8 cellular contexts compared by ENCODE assay signal in the genomic region with DNA sequence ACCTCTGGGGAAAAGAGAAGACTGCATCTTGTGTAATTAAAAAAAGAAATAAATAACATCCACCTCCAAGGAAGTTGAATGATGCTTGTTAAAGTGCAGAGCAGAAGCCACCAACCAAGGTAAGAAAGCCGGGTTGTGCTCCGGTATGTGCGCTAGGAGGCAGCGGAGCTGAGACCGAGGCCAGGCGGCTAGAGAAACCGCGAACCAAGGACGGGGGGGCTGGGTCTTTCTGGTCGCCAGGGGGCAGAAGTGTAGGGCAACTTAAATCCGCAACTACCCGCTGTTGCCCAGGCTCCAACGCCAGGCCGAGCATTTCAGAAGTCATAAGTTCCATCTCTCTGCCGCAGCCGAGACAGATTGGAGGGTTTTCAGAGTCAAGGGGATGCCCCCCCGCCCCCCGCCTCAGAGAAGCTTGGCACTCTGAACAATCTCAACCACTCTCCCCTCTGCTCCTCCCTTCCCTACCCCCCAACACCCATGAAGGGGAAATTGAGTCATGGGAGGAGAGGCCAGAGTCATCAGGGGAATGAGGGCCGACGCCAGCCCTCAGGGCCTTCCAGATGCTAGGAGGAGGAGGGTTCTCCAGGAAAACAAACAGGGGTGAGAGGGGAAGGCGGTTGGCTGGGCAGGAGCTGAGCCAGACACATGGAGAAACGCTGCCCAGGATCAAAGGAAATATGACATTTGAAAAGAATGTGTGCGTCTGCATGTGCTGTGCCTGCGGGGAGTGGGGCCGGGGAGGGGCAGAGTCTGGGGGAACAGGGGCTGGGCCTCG. TPM values are rescaled to one million over a fixed set of nuclear protein-coding genes. Genes with fewer than 3 reads are reported as not detected.
DNase-seq lines count a peak whose midpoint lies in the region; ATAC-seq, FAIRE-seq and TF ChIP-seq lines count a peak whose summit lies in the region.

No MANE protein-coding gene starts in this region.

- H3K27me3 ChIP-seq in Loucy (ENCODE audit: insufficient read depth, low read length, poor library complexity, severe bottlenecking) (no peaks in the 10 kb centered on the region), pancreas (no peaks in the 10 kb centered on the region), transverse colon (peaks cover 16% of the 10 kb centered on the region)

- in situ Hi-C loops in transverse colon (cut with MboI; ENCODE audit: low pct_ligation_motif_present in 1 of 4, low pct_unique_long_range_greater_than_20kb in 1 of 4, low sequenced_read_pairs in 3 of 4): loop anchor here in 2 of 4 donors (10.0 kb wide), 1 partner anchor 69 kb away; no protein-coding TSS in a partner anchor

- WGBS in pancreas, 2 donors: 1 to 2% methylated on average over 26 of the region's 26 CpGs
- WGBS in transverse colon (ENCODE audit: low coverage in 1 of 2), 2 donors: 2 to 8% methylated on average over 9 to 26 of the region's 26 CpGs

- no peaks in the 10 kb centered on the region for H3K9me3 ChIP-seq in Loucy (ENCODE audit: insufficient read depth, low read depth, low read length)
- no peaks in the 10 kb centered on the region for H3K9me3 ChIP-seq in SK-N-MC (ENCODE audit: low read depth, low read length)
- H3K9me3 ChIP-seq in pancreas: no peaks in the 10 kb centered on the region
- no peaks in the 10 kb centered on the region for H3K9me3 ChIP-seq in transverse colon

- H3K9ac ChIP-seq in Loucy (ENCODE audit: low read depth, low read length, poor library complexity, severe bottlenecking) (peak overlapping the region; percentile 100), SK-N-MC (ENCODE audit: insufficient read length) (peak overlapping the region; percentile 79)

- H3K36me3 ChIP-seq in Loucy (ENCODE audit: insufficient read depth, low read length): no peaks in the 10 kb centered on the region
- H3K36me3 ChIP-seq in SK-N-MC (ENCODE audit: insufficient read depth, low read length): no peaks in the 10 kb centered on the region; the same call in 1 of the 2 replicates
- no peaks in the 10 kb centered on the region for H3K36me3 ChIP-seq in pancreas
- no peaks in the 10 kb centered on the region for H3K36me3 ChIP-seq in transverse colon

- no peaks in the 10 kb centered on the region for H3F3A ChIP-seq in Loucy (ENCODE audit: low read depth)

- TF ChIP-seq POLR2A in transverse colon (IDR thresholded peaks at IDR 0.05): no peak

- intact Hi-C loops in head of caudate nucleus (cut with DNase I) (no loop called here), pancreas (cut with DNase I) (no loop called here), transverse colon (cut with DNase I; ENCODE audit: low total_unique reads) (no loop called here)

- H3K4me3 ChIP-seq in AG10803 (ENCODE audit: low read length): peak overlapping the region; percentile 60
- peak overlapping the region; percentile 100 for H3K4me3 ChIP-seq in Loucy (ENCODE audit: low read length, poor library complexity, severe bottlenecking)
- H3K4me3 ChIP-seq in SK-N-MC: peak overlapping the region; percentile 96
- H3K4me3 ChIP-seq in pancreas: peak overlapping the region in 3 of 4 donors; percentile 26 to 53 (median 45)
- H3K4me3 ChIP-seq in transverse colon: peak overlapping the region; percentile 24 to 68 (median 57)

- peak; percentile 61 for FAIRE-seq in pancreas (lab: Jason Lieb, UNC)

- peak; percentile 36 for ATAC-seq in GM19328 (IDR thresholded peaks at IDR 0.05; ENCODE audit: unreplicated experiment)
- ATAC-seq in pancreas: peak; percentile 67 to 79 (median 70)

- H3K79me2 ChIP-seq in Loucy (ENCODE audit: insufficient read depth, low read length): peaks cover 18% of the 10 kb centered on the region

- peaks cover 5% of the 10 kb centered on the region for H4K20me1 ChIP-seq in Loucy (ENCODE audit: insufficient read depth, low read length, poor library complexity, severe bottlenecking)

- DNase-seq in AG10803 (ENCODE audit: low read depth) (peak; percentile 96), SK-N-MC (ENCODE audit: low read depth, low spot score) (no peak), head of caudate nucleus (peak; percentile 16 to 79 (median 52)), pancreas (peak; percentile 85 to 92 (median 88)), transverse colon (peak; percentile 92)
- DNase-seq in activated naive CD8-positive, alpha-beta T cell treated with anti-CD3 and anti-CD28 coated beads, Interleukin-2, amount 50 U/mL, for 16 hours (ENCODE audit: low read depth, low spot score): peak; percentile 40

- no peak for TF ChIP-seq EP300 in transverse colon (IDR thresholded peaks at IDR 0.05; ENCODE audit: low read depth)

- no peaks in the 10 kb centered on the region for H3K9me2 ChIP-seq in Loucy (replicated peaks; ENCODE audit: low read depth, low read length)

- peaks cover 30% of the 10 kb centered on the region for H3K4me1 ChIP-seq in Loucy (ENCODE audit: insufficient read depth, low read length, poor library complexity, severe bottlenecking)
- peaks cover 0 to 15% (median 0%) of the 10 kb centered on the region in 3 donors for H3K4me1 ChIP-seq in pancreas
- peaks cover 6 to 41% (median 28%) of the 10 kb centered on the region in 4 donors for H3K4me1 ChIP-seq in transverse colon

- H3K4me2 ChIP-seq in Loucy (ENCODE audit: low read depth, low read length, poor library complexity, severe bottlenecking): peak overlapping the region; percentile 100

- TF ChIP-seq CTCF in AG10803 (conservative IDR thresholded peaks at IDR 0.05; ENCODE audit: low read length) (peak; percentile 83), Loucy (conservative IDR thresholded peaks at IDR 0.05; ENCODE audit: low read length) (peak; percentile 98), pancreas (IDR thresholded peaks at IDR 0.05) (peak; percentile 69 to 84 (median 74)), transverse colon (IDR thresholded peaks at IDR 0.05) (peak; percentile 80 to 98 (median 92))

- H3K27ac ChIP-seq in SK-N-MC (peak overlapping the region; percentile 97), pancreas (peak overlapping the region; percentile 77 to 92 (median 88)), transverse colon (peak overlapping the region; percentile 89 to 93 (median 90))

- 0 out of 2 replicates have a peak overlapping the region, but pooled peaks have one; percentile 24 for H2AFZ ChIP-seq in Loucy (ENCODE audit: low read length)

RNA-seq across cellular contexts. Expression of gene NFATC4, which starts 2.2 kb away (rescaled TPM):
- total RNA-seq in pancreas (10 to 100 TPM in 3 of 6 donors, 1 to 10 TPM in 3; 3.3 to 27.5 (median 10.5) TPM), transverse colon (10 to 100 TPM; 13.4 to 58.0 (median 20.9) TPM)
- 10 to 100 TPM; 77.0 to 97.9 TPM for polyA plus RNA-seq in pancreas

RNA-seq across cellular contexts. Expression of gene RIPK3, which starts 26.0 kb away (rescaled TPM):
- total RNA-seq in pancreas (10 to 100 TPM in 1 of 6 donors, 1 to 10 TPM in 5; 3.9 to 12.1 (median 5.7) TPM), transverse colon (100 to 1,000 TPM in 1 of 4 donors, 10 to 100 TPM in 3; 19.3 to 156 (median 53.6) TPM)
- polyA plus RNA-seq in pancreas: 10 to 100 TPM; 12.9 to 13.0 TPM

RNA-seq across cellular contexts. Expression of gene ADCY4, which starts 30.9 kb away (rescaled TPM):
- total RNA-seq in pancreas: 10 to 100 TPM in 1 of 6 donors, 1 to 10 TPM in 5; 3.2 to 10.6 (median 5.1) TPM
- 10 to 100 TPM; 33.8 to 59.3 TPM for polyA plus RNA-seq in pancreas
- total RNA-seq in transverse colon: 10 to 100 TPM in 3 of 4 donors, 1 to 10 TPM in 1; 7.9 to 74.8 (median 21.3) TPM

RNA-seq across cellular contexts. Expression of gene NYNRIN, which starts 33.0 kb away (rescaled TPM):
- 1 to 10 TPM; 2.1 to 9.0 (median 4.3) TPM for total RNA-seq in pancreas
- polyA plus RNA-seq in pancreas: 1 to 10 TPM; 2.7 to 5.6 TPM
- 10 to 100 TPM in 1 of 4 donors, 1 to 10 TPM in 3; 2.6 to 11.4 (median 9.0) TPM for total RNA-seq in transverse colon

RNA-seq across cellular contexts. Expression of gene LTB4R, which starts 54.5 kb away (rescaled TPM):
- total RNA-seq in pancreas (1 to 10 TPM; 1.9 to 3.2 (median 2.3) TPM), transverse colon (1 to 10 TPM; 1.1 to 8.3 (median 6.2) TPM)
- 10 to 100 TPM; 13.0 to 15.5 TPM for polyA plus RNA-seq in pancreas

Comparison
In these comparisons a context has a peak if more than half of its experiments do, and no peak if none do; other contexts are left out.
1. H3K4me3 ChIP-seq: peak in every context shown above with its lines; median percentile 100 in Loucy; 96 in SK-N-MC; 60 in AG10803; 57 in transverse colon; 45 in pancreas.